Comparison of ENCODE assay signal across 1 cellular context in the genomic region with DNA sequence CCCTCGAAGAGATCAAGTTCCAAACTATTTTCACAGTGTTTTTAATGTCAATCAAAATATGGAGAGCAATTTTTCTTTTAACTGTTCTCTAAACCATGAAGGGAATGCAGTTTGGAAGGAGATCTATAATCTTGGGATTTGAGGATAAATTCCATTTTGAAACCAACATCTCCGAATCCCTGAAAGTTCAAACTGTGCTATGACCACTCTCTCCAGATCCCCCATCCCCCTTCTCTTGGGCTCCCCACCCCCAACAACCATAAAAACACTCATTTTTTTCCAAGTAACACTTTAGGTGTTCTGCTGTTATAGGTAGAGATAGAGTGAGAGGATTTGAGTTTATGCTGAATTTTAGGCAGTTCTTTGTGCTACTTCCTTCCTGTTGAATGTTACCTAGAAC.
TF ChIP-seq lines count a peak whose summit lies in the region.

No MANE protein-coding gene starts in this region.

TF ChIP-seq in IMR-90, 13 proteins besides CTCF, POLR2A, EP300 and RAD21:
- TF ChIP-seq MAZ (IDR thresholded peaks at IDR 0.05; ENCODE audit: borderline replicate concordance, low read depth, low read length) (no peak), SMC3 (IDR thresholded peaks at IDR 0.05; ENCODE audit: low read depth, low read length) (no peak), NFE2L2 (IDR thresholded peaks at IDR 0.05; ENCODE audit: low read depth, low read length) (no peak), ELK1 (IDR thresholded peaks at IDR 0.05; ENCODE audit: borderline replicate concordance, low read depth, low read length) (no peak), BHLHE40 (IDR thresholded peaks at IDR 0.05; ENCODE audit: low read depth, low read length) (no peak), RFX5 (IDR thresholded peaks at IDR 0.05; ENCODE audit: low read depth, low read length) (no peak), MAFK (IDR thresholded peaks at IDR 0.05; ENCODE audit: low read depth, low read length) (no peak)
- TF ChIP-seq, protein P1, sequence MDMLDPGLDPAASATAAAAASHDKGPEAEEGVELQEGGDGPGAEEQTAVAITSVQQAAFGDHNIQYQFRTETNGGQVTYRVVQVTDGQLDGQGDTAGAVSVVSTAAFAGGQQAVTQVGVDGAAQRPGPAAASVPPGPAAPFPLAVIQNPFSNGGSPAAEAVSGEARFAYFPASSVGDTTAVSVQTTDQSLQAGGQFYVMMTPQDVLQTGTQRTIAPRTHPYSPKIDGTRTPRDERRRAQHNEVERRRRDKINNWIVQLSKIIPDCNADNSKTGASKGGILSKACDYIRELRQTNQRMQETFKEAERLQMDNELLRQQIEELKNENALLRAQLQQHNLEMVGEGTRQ (IDR thresholded peaks at IDR 0.05; ENCODE audit: low read depth, low read length), result no peak
TF ChIP-seq in IMR-90: peak in this region for 0.
